In the genomic region with DNA sequence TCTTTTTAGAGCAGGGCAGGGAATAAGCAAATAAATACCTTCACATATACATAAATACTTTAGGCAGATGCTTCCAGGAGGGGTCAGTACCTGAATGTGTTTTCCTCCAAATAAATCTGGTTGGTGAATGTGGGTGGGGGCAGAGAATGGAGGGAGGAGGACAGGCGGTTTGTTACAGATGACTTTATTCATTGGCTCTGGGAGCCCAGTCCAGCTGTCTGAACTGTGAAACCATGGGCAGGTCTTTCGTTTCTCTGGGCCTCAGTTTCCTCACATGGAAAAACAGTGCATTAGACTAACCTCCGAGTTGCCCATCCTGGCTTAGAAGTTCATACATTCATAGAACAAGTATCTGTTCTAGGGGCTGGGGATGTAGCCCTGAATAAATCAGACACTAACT, we compare ENCODE assay signal across 18 cellular contexts.
DNase-seq lines count a peak whose midpoint lies in the region; ATAC-seq, FAIRE-seq and TF ChIP-seq lines count a peak whose summit lies in the region.
"Had no signal": no experiment of that assay in that cellular context is flagged by ENCODE, and none has a peak within 500 bp of the region (broad histone marks: within the 10 kb centered on the region; RNA-seq: fewer than 3 reads in every experiment).

No MANE protein-coding gene starts in this region.

- no peak overlapping the region for H3K4me2 ChIP-seq in HCT116 (ENCODE audit: low read length)

- H3K4me1 ChIP-seq in HCT116 (ENCODE audit: control insufficient read depth in 1 of 2, insufficient read depth in 2 of 2, low read length in 2 of 2) (no peaks in the 10 kb centered on the region), foreskin keratinocyte (no peaks in the 10 kb centered on the region)

- no TSS peak for BruUV-seq in HCT116 (replicated peaks; lab: Mats Ljungman, UMichigan)

- no peak overlapping the region for H2AFZ ChIP-seq in HCT116 (ENCODE audit: low read depth, low read length, poor library complexity, severe bottlenecking)
- H2AFZ ChIP-seq: GM23248 had no signal

- DNase-seq in D721Med (ENCODE audit: insufficient read length, low spot score) (peak; percentile 9), HCT116 (ENCODE audit: low read depth, low spot score) (no peak), foreskin keratinocyte (no peak), mucosa of gallbladder (ENCODE audit: low spot score) (no peak), hepatic stellate cell (ENCODE audit: low spot score) (no peak)
- DNase-seq: C1 segment of cervical spinal cord, Calu3, COR-L47, DMS53, DMS79 treated with DMSO at 0.1 percent for 48 hours, GF-D8, GM23248, H7, HCEC 1CT had no signal

- POLR2A ChIA-PET in HCT116 (lab: Charles Lee): no interaction called here

- H4K20me1 ChIP-seq in HCT116 (ENCODE audit: insufficient read depth): no peaks in the 10 kb centered on the region

- no peaks in the 10 kb centered on the region for H3K9me3 ChIP-seq in HCT116 (ENCODE audit: control insufficient read depth in 1 of 2, insufficient read depth in 1 of 2, low read depth in 1 of 2, low read length in 2 of 2)

- TF ChIP-seq POLR2A in HCT116 (IDR thresholded peaks at IDR 0.05; ENCODE audit: borderline replicate concordance, extremely low read depth, insufficient read depth, insufficient read length) (no peak), GM18505 (IDR thresholded peaks at IDR 0.05; ENCODE audit: borderline replicate concordance, extremely low read depth, insufficient read depth, insufficient read length) (no peak)

- TF ChIP-seq RAD21 in HCT116 (IDR thresholded peaks at IDR 0.05; ENCODE audit: low read depth): peak; percentile 21; the same call in 1 of the 2 replicates

- no peaks in the 10 kb centered on the region for H3K36me3 ChIP-seq in HCT116 (ENCODE audit: control insufficient read depth in 1 of 2, insufficient read depth in 2 of 2, low read length in 2 of 2)

- H3K79me2 ChIP-seq in HCT116 (ENCODE audit: insufficient read depth, low read length): no peaks in the 10 kb centered on the region

- H3K4me3 ChIP-seq in HCT116 (replicated peaks in 1 of 2; ENCODE audit: low read depth in 1 of 2, low read length in 2 of 2): no peak overlapping the region
- H3K4me3 ChIP-seq: GM23248 had no signal

- H3K9ac ChIP-seq in HCT116 (ENCODE audit: low read length): no peak overlapping the region
- H3K9ac ChIP-seq: GM23248 had no signal

- intact Hi-C loops in HCT116 (cut with micrococcal nuclease): no loop called here

- RAD21 ChIA-PET in HCT116 (lab: Charles Lee; ENCODE audit: low non-redundant PET in 1 of 2, low total read pairs in 2 of 2, uncharacterized antibody in 2 of 2, unreplicated experiment in 2 of 2): no interaction called here

- peaks cover 18% of the 10 kb centered on the region; the same call in 1 of the 2 replicates for H3K27me3 ChIP-seq in HCT116 (ENCODE audit: insufficient read depth, low read length)
- H3K27me3 ChIP-seq in foreskin keratinocyte: peaks cover 37% of the 10 kb centered on the region

- H3K27ac ChIP-seq in HCT116 (ENCODE audit: low read depth, low read length) (no peak overlapping the region), foreskin keratinocyte (no peak overlapping the region)
- H3K27ac ChIP-seq: GM23248 had no signal

- CTCF ChIA-PET in HCT116 (lab: Charles Lee): no interaction called here

- no peak for ATAC-seq in HCT116
- no peak for ATAC-seq in foreskin keratinocyte
- ATAC-seq in GM18505 (IDR thresholded peaks at IDR 0.05; ENCODE audit: unreplicated experiment): no peak

- no peak for FAIRE-seq in D721Med (lab: Jason Lieb, UNC)
- FAIRE-seq: GM12892, GM19239, H1 had no signal

- no peak for TF ChIP-seq CTCF in D721Med (IDR thresholded peaks at IDR 0.05; ENCODE audit: insufficient read depth, missing control alignments)
- 0 out of 6 replicates have a peak, but pooled peaks of 1 of the 3 experiments have one; percentile 10 for TF ChIP-seq CTCF in HCT116 (IDR thresholded peaks at IDR 0.05 in 2 of 3, conservative IDR thresholded peaks at IDR 0.05 in 1 of 3; ENCODE audit: borderline replicate concordance in 1 of 3, insufficient read depth in 1 of 3, low read depth in 2 of 3, low read length in 2 of 3)
- TF ChIP-seq CTCF in foreskin keratinocyte (conservative IDR thresholded peaks at IDR 0.05): peak; percentile 18

- no peaks in the 10 kb centered on the region for H3K9me2 ChIP-seq in HCT116 (ENCODE audit: insufficient read depth)

TF ChIP-seq in HCT116, 20 proteins besides CTCF, POLR2A, EP300 and RAD21:
- TF ChIP-seq, protein P1, sequence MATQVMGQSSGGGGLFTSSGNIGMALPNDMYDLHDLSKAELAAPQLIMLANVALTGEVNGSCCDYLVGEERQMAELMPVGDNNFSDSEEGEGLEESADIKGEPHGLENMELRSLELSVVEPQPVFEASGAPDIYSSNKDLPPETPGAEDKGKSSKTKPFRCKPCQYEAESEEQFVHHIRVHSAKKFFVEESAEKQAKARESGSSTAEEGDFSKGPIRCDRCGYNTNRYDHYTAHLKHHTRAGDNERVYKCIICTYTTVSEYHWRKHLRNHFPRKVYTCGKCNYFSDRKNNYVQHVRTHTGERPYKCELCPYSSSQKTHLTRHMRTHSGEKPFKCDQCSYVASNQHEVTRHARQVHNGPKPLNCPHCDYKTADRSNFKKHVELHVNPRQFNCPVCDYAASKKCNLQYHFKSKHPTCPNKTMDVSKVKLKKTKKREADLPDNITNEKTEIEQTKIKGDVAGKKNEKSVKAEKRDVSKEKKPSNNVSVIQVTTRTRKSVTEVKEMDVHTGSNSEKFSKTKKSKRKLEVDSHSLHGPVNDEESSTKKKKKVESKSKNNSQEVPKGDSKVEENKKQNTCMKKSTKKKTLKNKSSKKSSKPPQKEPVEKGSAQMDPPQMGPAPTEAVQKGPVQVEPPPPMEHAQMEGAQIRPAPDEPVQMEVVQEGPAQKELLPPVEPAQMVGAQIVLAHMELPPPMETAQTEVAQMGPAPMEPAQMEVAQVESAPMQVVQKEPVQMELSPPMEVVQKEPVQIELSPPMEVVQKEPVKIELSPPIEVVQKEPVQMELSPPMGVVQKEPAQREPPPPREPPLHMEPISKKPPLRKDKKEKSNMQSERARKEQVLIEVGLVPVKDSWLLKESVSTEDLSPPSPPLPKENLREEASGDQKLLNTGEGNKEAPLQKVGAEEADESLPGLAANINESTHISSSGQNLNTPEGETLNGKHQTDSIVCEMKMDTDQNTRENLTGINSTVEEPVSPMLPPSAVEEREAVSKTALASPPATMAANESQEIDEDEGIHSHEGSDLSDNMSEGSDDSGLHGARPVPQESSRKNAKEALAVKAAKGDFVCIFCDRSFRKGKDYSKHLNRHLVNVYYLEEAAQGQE (IDR thresholded peaks at IDR 0.05; ENCODE audit: low read depth): no peak
- no peak for TF ChIP-seq ELF1 (IDR thresholded peaks at IDR 0.05; ENCODE audit: borderline replicate concordance, low read depth)
- no peak for TF ChIP-seq ZNF274 (IDR thresholded peaks at IDR 0.05; ENCODE audit: low read depth, low read length)
- TF ChIP-seq YY1 (IDR thresholded peaks at IDR 0.05; ENCODE audit: extremely low read depth, insufficient replicate concordance, low read depth, low read length): no peak
- TF ChIP-seq ZFX (IDR thresholded peaks at IDR 0.05): no peak
- TF ChIP-seq, protein P2, sequence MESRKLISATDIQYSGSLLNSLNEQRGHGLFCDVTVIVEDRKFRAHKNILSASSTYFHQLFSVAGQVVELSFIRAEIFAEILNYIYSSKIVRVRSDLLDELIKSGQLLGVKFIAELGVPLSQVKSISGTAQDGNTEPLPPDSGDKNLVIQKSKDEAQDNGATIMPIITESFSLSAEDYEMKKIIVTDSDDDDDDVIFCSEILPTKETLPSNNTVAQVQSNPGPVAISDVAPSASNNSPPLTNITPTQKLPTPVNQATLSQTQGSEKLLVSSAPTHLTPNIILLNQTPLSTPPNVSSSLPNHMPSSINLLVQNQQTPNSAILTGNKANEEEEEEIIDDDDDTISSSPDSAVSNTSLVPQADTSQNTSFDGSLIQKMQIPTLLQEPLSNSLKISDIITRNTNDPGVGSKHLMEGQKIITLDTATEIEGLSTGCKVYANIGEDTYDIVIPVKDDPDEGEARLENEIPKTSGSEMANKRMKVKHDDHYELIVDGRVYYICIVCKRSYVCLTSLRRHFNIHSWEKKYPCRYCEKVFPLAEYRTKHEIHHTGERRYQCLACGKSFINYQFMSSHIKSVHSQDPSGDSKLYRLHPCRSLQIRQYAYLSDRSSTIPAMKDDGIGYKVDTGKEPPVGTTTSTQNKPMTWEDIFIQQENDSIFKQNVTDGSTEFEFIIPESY (IDR thresholded peaks at IDR 0.05; ENCODE audit: extremely low read depth, insufficient replicate concordance, low read length): no peak
- TF ChIP-seq TCF7L2 (IDR thresholded peaks at IDR 0.05; ENCODE audit: borderline replicate concordance, extremely low read depth, insufficient read depth, insufficient read length): no peak
- TF ChIP-seq EZH2phosphoT487 (IDR thresholded peaks at IDR 0.05; ENCODE audit: borderline replicate concordance): no peak
- no peak for TF ChIP-seq JUND (IDR thresholded peaks at IDR 0.05)
- no peak for TF ChIP-seq SP1 (IDR thresholded peaks at IDR 0.05; ENCODE audit: low read depth)
- TF ChIP-seq SIN3A (IDR thresholded peaks at IDR 0.05; ENCODE audit: low read depth): no peak
- TF ChIP-seq, protein P3, sequence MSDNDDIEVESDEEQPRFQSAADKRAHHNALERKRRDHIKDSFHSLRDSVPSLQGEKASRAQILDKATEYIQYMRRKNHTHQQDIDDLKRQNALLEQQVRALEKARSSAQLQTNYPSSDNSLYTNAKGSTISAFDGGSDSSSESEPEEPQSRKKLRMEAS (IDR thresholded peaks at IDR 0.05): no peak
TF ChIP-seq in HCT116: peak in this region for 0.
